In genomic region chr5:122129332-122129731, GRCh38 we compare ENCODE assay signal across 9 cellular contexts. TPM values are rescaled to one million over a fixed set of nuclear protein-coding genes. Genes with fewer than 3 reads are reported as not detected.
A peak's percentile ranks its signal among the peaks of the same experiment; 100 is the strongest.
DNase-seq lines count a peak whose midpoint lies in the region; ATAC-seq and TF ChIP-seq lines count a peak whose summit lies in the region.
"Had no signal": no experiment of that assay in that cellular context is flagged by ENCODE, and none has a peak within 500 bp of the region (broad histone marks: within the 10 kb centered on the region; RNA-seq: fewer than 3 reads in every experiment).

ZNF474 (plus strand) TSS chr5:122129546; CDS start chr5:122151991, 22,445 bp downstream.

- TF ChIP-seq CTCF in Panc1 (IDR thresholded peaks at IDR 0.05) (no peak), progenitor cell of endocrine pancreas (IDR thresholded peaks at IDR 0.05; ENCODE audit: unreplicated experiment) (no peak)

- H3K4me3 Mint-ChIP-seq in progenitor cell of endocrine pancreas (ENCODE audit: low read depth) = no peak within 1 kb of the TSS
- no peak within 1 kb of the TSS for H3K4me3 Mint-ChIP-seq in activated naive CD8-positive, alpha-beta T cell treated with anti-CD3 and anti-CD28 coated beads for 36 hours

- H3K27me3 ChIP-seq in Panc1 (ENCODE audit: control insufficient read depth, insufficient read depth, low read length) = no peaks in the 10 kb centered on the region
- H3K27me3 ChIP-seq: adrenal gland had no signal

- no peak within 1 kb of the TSS for H3K4me3 ChIP-seq in Panc1 (ENCODE audit: low read depth in 2 of 2, low read length in 2 of 2)
- H3K4me3 ChIP-seq: adrenal gland had no signal

- no peak within 1 kb of the TSS for H3K27ac ChIP-seq in Panc1 (ENCODE audit: low read length)
- H3K27ac ChIP-seq: adrenal gland had no signal

- no TSS peak for BruUV-seq in Panc1 (replicated peaks; lab: Mats Ljungman, UMichigan)

- peak; percentile 70; the same call in 1 of the 2 replicates for ATAC-seq in Panc1
- ATAC-seq in HG03439 (IDR thresholded peaks at IDR 0.05; ENCODE audit: unreplicated experiment) = no peak
- ATAC-seq in HG02571 (IDR thresholded peaks at IDR 0.05; ENCODE audit: unreplicated experiment) = no peak

- POLR2A ChIA-PET in Panc1 (lab: Charles Lee) = no interaction called here

- H3K9me3 Mint-ChIP-seq in progenitor cell of endocrine pancreas (ENCODE audit: low read depth) = no peaks in the 10 kb centered on the region
- H3K9me3 Mint-ChIP-seq in activated naive CD8-positive, alpha-beta T cell treated with anti-CD3 and anti-CD28 coated beads for 36 hours = no peaks in the 10 kb centered on the region

- H3K27ac Mint-ChIP-seq in progenitor cell of endocrine pancreas = peak within 1 kb of the TSS; percentile 77
- no peak within 1 kb of the TSS for H3K27ac Mint-ChIP-seq in activated naive CD8-positive, alpha-beta T cell treated with anti-CD3 and anti-CD28 coated beads for 36 hours

- peaks cover 11% of the 10 kb centered on the region for H3K4me1 Mint-ChIP-seq in progenitor cell of endocrine pancreas (ENCODE audit: low read depth)
- no peaks in the 10 kb centered on the region for H3K4me1 Mint-ChIP-seq in activated naive CD8-positive, alpha-beta T cell treated with anti-CD3 and anti-CD28 coated beads for 36 hours

- in situ Hi-C loops in Panc1 (cut with HindIII; ENCODE audit: low pct_unique_long_range_greater_than_20kb, low sequenced_read_pairs) = no loop called here

- no peaks in the 10 kb centered on the region for H3K27me3 Mint-ChIP-seq in progenitor cell of endocrine pancreas
- H3K27me3 Mint-ChIP-seq in activated naive CD8-positive, alpha-beta T cell treated with anti-CD3 and anti-CD28 coated beads for 36 hours = peaks cover 4% of the 10 kb centered on the region

- intact Hi-C loops in Panc1 (cut with micrococcal nuclease; ENCODE audit: unreplicated experiment) = no loop called here

- no peaks in the 10 kb centered on the region for H3K9me3 ChIP-seq in Panc1 (ENCODE audit: control insufficient read depth, insufficient read depth, low read depth, low read length)
- H3K9me3 ChIP-seq: adrenal gland had no signal

- DNase-seq in GM03348 (ENCODE audit: low spot score) = peak; percentile 81
- DNase-seq in Panc1 (ENCODE audit: low read depth, low spot score) = peak; percentile 55
- peak; percentile 98 for DNase-seq in fibroblast of peridontal ligament (ENCODE audit: extremely low read depth)
- no peak for DNase-seq in progenitor cell of endocrine pancreas (ENCODE audit: low spot score, unreplicated experiment)
- no peak for DNase-seq in activated naive CD8-positive, alpha-beta T cell treated with anti-CD3 and anti-CD28 coated beads for 36 hours
- no peak for DNase-seq in stimulated activated CD4-positive, alpha-beta T cell treated with anti-CD3 and anti-CD28 coated beads, Interleukin-2, amount 100 ng/mL, for 24 hours

- H3K4me1 ChIP-seq in Panc1 (ENCODE audit: control insufficient read depth, insufficient read depth, low read length) = no peaks in the 10 kb centered on the region
- H3K4me1 ChIP-seq: adrenal gland had no signal

- H3K36me3 ChIP-seq in Panc1 (ENCODE audit: control insufficient read depth, insufficient read depth, low read length) = no peaks in the 10 kb centered on the region
- H3K36me3 ChIP-seq: adrenal gland had no signal

- H3K36me3 Mint-ChIP-seq in progenitor cell of endocrine pancreas (ENCODE audit: insufficient read depth) = no peaks in the 10 kb centered on the region
- H3K36me3 Mint-ChIP-seq in activated naive CD8-positive, alpha-beta T cell treated with anti-CD3 and anti-CD28 coated beads for 36 hours = no peaks in the 10 kb centered on the region

- CTCF ChIA-PET in Panc1 (lab: Charles Lee) = interaction anchor here (1.5 kb wide), 1 partner anchor 28 kb away, joined by 3 read pairs; no protein-coding TSS in a partner anchor

RNA-seq across cellular contexts. Expression of gene ZNF474, which starts in this region (rescaled TPM):
- total RNA-seq in Panc1 (2021; ENCODE audit: unreplicated experiment) = not detected
- polyA plus RNA-seq in Panc1 (2012; ENCODE audit: insufficient read length) = not detected
- total RNA-seq in progenitor cell of endocrine pancreas = 0.29 and 0.43 TPM in 2 replicates
- total RNA-seq in activated naive CD8-positive, alpha-beta T cell treated with anti-CD3 and anti-CD28 coated beads for 36 hours = under 1 TPM in 1 of 2 experiments, not detected in 1; 0.28 TPM

Comparison
In these comparisons a context has a peak if more than half of its experiments do, and no peak if none do; other contexts are left out.
1. Peak in DNase-seq and ATAC-seq in Panc1; RNA of the gene not detected or under 1 TPM.
2. DNase-seq: peak in GM03348 (single experiment) and fibroblast of peridontal ligament (single experiment); none in progenitor cell of endocrine pancreas (single experiment), activated naive CD8-positive, alpha-beta T cell treated with anti-CD3 and anti-CD28 coated beads for 36 hours (single experiment) and stimulated activated CD4-positive, alpha-beta T cell treated with anti-CD3 and anti-CD28 coated beads, Interleukin-2, amount 100 ng/mL, for 24 hours (0 of 2).